ENCODE assay signal across 8 cellular contexts in genomic region chrY:17856963-17857848, GRCh38. TPM values are rescaled to one million over a fixed set of nuclear protein-coding genes. Genes with fewer than 3 reads are reported as not detected.
"Had no signal": no experiment of that assay in that cellular context is flagged by ENCODE, and none has a peak within 500 bp of the region (broad histone marks: within the 10 kb centered on the region; RNA-seq: fewer than 3 reads in every experiment).

No MANE protein-coding gene starts in this region.

RNA-seq across cellular contexts. Expression of gene CDY2B, which starts 22.8 kb away (rescaled TPM):
- total RNA-seq: LHCN-M2, MCF 10A, NCI-H460, OCI-LY7, PC-9, Right ventricle myocardium inferior, SJCRH30, SK-MEL-5 had no signal
